In the genomic region with DNA sequence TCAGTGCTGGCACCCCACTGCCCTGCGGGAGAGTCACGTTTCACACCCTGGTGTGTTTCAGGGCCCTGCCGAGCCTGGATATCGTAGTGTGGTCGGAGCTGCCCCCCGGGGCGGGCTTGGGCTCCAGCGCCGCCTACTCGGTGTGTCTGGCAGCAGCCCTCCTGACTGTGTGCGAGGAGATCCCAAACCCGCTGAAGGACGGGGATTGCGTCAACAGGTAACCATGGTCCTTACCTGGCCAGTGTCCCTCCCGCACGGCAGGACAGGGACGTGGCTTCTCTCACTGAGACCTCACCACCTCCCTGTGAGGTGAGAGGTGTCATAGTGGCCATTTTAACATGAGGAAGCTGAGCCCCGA, we compare ENCODE assay signal across 18 cellular contexts.
"Had no signal": no experiment of that assay in that cellular context is flagged by ENCODE, and none has a peak within 500 bp of the region (broad histone marks: within the 10 kb centered on the region; RNA-seq: fewer than 3 reads in every experiment).

No MANE protein-coding gene starts in this region.

- H3K4me1 Mint-ChIP-seq: activated T-helper 17 cell treated with anti-CD3 and anti-CD28 coated beads, Interleukin-2, amount 50 U/mL, for 72 hours had no signal

- FAIRE-seq: endometrium, TTC549 had no signal

- DNase-seq: activated CD4-positive, alpha-beta T cell treated with anti-CD3 and anti-CD28 coated beads, Interleukin-2, amount 50 U/mL, for 4 hours; activated naive CD4-positive, alpha-beta T cell treated with anti-CD3 and anti-CD28 coated beads, Interleukin-2, amount 50 U/mL, for 16 hours; adrenal gland; colonic mucosa; glutamatergic neuron; naive B cell; stimulated activated CD4-positive, alpha-beta T cell treated with anti-CD3 and anti-CD28 coated beads, Interleukin-4, amount 100 ng/mL, for 24 hours; stimulated activated CD8-positive, alpha-beta memory T cell treated with anti-CD3 and anti-CD28 coated beads, Interleukin-4, amount 100 ng/mL, for 48 hours; stimulated activated naive CD8-positive, alpha-beta T cell treated with anti-CD3 and anti-CD28 coated beads, Interleukin-15, Interleukin-2, amounts not matched to agents 100 U/mL and 50 U/mL, for 24 hours; T-helper 2 cell; upper lobe of right lung had no signal

- H3K27me3 Mint-ChIP-seq: activated T-helper 17 cell treated with anti-CD3 and anti-CD28 coated beads, Interleukin-2, amount 50 U/mL, for 72 hours; naive B cell had no signal

- H3K4me3 Mint-ChIP-seq: activated T-helper 17 cell treated with anti-CD3 and anti-CD28 coated beads, Interleukin-2, amount 50 U/mL, for 72 hours; naive B cell had no signal

- H3K27me3 ChIP-seq: adrenal gland, colonic mucosa, neutrophil, SJSA1, suprapubic skin, upper lobe of right lung had no signal

- H3K27ac Mint-ChIP-seq: activated T-helper 17 cell treated with anti-CD3 and anti-CD28 coated beads, Interleukin-2, amount 50 U/mL, for 72 hours had no signal

- H3K27ac ChIP-seq: adrenal gland, colonic mucosa, neutrophil, SJSA1, suprapubic skin, upper lobe of right lung had no signal

- H3K4me3 ChIP-seq: adrenal gland, colonic mucosa, SJSA1, suprapubic skin, upper lobe of right lung had no signal

- H3K9me3 ChIP-seq: adrenal gland, colonic mucosa, neutrophil, SJSA1, suprapubic skin, upper lobe of right lung had no signal

- H3K4me1 ChIP-seq: adrenal gland, colonic mucosa, SJSA1, suprapubic skin, upper lobe of right lung had no signal

- ATAC-seq: activated CD4-positive, CD25-positive, alpha-beta regulatory T cell treated with anti-CD3 and anti-CD28 coated beads, Interleukin-2, amount 50 U/mL, for 24 hours; activated T-helper 17 cell treated with anti-CD3 and anti-CD28 coated beads, Interleukin-2, amount 50 U/mL, for 72 hours; stimulated activated naive CD8-positive, alpha-beta T cell treated with anti-CD3 and anti-CD28 coated beads, Interleukin-15, Interleukin-2, amounts not matched to agents 100 U/mL and 50 U/mL, for 24 hours had no signal

- H3K9me3 Mint-ChIP-seq: activated T-helper 17 cell treated with anti-CD3 and anti-CD28 coated beads, Interleukin-2, amount 50 U/mL, for 72 hours; naive B cell had no signal
